In the genomic region with DNA sequence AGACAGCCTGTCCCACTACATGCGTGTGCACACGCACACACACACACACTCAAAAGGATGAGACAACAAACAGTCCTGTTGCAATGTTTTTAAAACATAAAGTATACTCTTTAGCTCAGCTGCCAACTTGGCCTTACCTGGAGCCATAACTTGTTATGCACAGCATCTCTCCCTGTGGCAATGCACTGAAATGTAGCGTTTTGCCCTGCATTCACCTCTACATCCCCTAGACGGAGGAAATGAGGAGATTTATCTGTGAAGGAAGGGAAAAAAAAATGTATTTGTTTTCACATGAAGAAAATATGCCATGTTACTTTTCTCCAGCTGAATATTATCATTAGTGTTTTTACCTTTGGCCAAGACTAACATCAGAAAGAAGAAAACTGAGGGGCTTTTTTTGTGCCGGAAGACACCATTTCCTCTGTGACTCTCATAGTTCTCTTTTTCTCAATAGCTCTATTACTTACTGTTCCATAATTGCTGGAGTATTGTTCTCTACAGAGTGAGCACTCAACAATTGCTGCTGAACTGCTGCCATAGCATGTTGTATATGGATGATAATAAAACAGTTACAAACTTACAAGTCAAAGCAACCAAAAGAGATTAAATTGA, we compare ENCODE assay signal across 13 cellular contexts.
A peak's percentile ranks its signal among the peaks of the same experiment; 100 is the strongest.
DNase-seq lines count a peak whose midpoint lies in the region; ATAC-seq and TF ChIP-seq lines count a peak whose summit lies in the region.
"Had no signal": no experiment of that assay in that cellular context is flagged by ENCODE, and none has a peak within 500 bp of the region (broad histone marks: within the 10 kb centered on the region; RNA-seq: fewer than 3 reads in every experiment).

No MANE protein-coding gene starts in this region.

- H3K9me3 ChIP-seq in BLaER1 treated with 17β-estradiol and CSF1 and Interleukin-3, amounts not matched to agents 10 nM and 100 nM (replicated peaks in 1 of 11): no peaks in the 10 kb centered on the region
- H3K9me3 ChIP-seq in MM.1S (replicated peaks; ENCODE audit: insufficient read depth, low read length) (no peaks in the 10 kb centered on the region), suprapubic skin (no peaks in the 10 kb centered on the region)
- H3K9me3 ChIP-seq: BE2C, SK-N-SH had no signal

- peak overlapping the region; percentile 49 to 84 (median 67) for H3K4me2 ChIP-seq in BLaER1 treated with 17β-estradiol and CSF1 and Interleukin-3, amounts not matched to agents 10 nM and 100 nM
- H3K4me2 ChIP-seq in MM.1S (ENCODE audit: low read depth, low read length): no peak overlapping the region
- H3K4me2 ChIP-seq: SK-N-SH had no signal

- no peaks in the 10 kb centered on the region for H3K27me3 ChIP-seq in BLaER1 treated with 17β-estradiol and CSF1 and Interleukin-3, amounts not matched to agents 10 nM and 100 nM
- no peaks in the 10 kb centered on the region for H3K27me3 ChIP-seq in MM.1S (replicated peaks; ENCODE audit: insufficient read depth, low read length)
- no peaks in the 10 kb centered on the region for H3K27me3 ChIP-seq in suprapubic skin
- H3K27me3 ChIP-seq: BE2C had no signal

- no peaks in the 10 kb centered on the region for H4K20me1 ChIP-seq in BLaER1 treated with 17β-estradiol and CSF1 and Interleukin-3, amounts not matched to agents 10 nM and 100 nM
- H4K20me1 ChIP-seq in MM.1S (ENCODE audit: insufficient read depth, low read length): no peaks in the 10 kb centered on the region

- H3K27ac Mint-ChIP-seq in activated B cell treated with CpG ODN at 0.5 μM for 24 hours: peak overlapping the region; percentile 94
- H3K27ac Mint-ChIP-seq in activated naive CD4-positive, alpha-beta T cell treated with anti-CD3 and anti-CD28 coated beads, Interleukin-2, amount 50 U/mL, for 72 hours: no peak overlapping the region

- H3K9ac ChIP-seq in BLaER1 treated with 17β-estradiol and CSF1 and Interleukin-3, amounts not matched to agents 10 nM and 100 nM: no peak overlapping the region
- H3K9ac ChIP-seq in MM.1S (ENCODE audit: low read length): no peak overlapping the region
- H3K9ac ChIP-seq: SK-N-SH had no signal

- WGBS in suprapubic skin: 76% methylated on average over 5 of the region's 5 CpGs

- peak overlapping the region; percentile 84 for H3K4me3 Mint-ChIP-seq in activated B cell treated with CpG ODN at 0.5 μM for 24 hours
- H3K4me3 Mint-ChIP-seq: central memory CD8-positive, alpha-beta T cell had no signal

- no peaks in the 10 kb centered on the region for H3K79me2 ChIP-seq in MM.1S (ENCODE audit: low read length)

- H3K9me2 ChIP-seq in MM.1S (replicated peaks; ENCODE audit: insufficient read depth, low read length): no peaks in the 10 kb centered on the region
- H3K9me2 ChIP-seq: SK-N-SH had no signal

- TF ChIP-seq CTCF in activated B cell treated with CpG ODN at 0.5 μM for 24 hours (IDR thresholded peaks at IDR 0.05) (no peak), MM.1S (IDR thresholded peaks at IDR 0.05; ENCODE audit: low read length) (no peak), suprapubic skin (IDR thresholded peaks at IDR 0.05) (no peak)

- H3K36me3 ChIP-seq in BLaER1 treated with 17β-estradiol and CSF1 and Interleukin-3, amounts not matched to agents 10 nM and 100 nM: no peaks in the 10 kb centered on the region
- no peaks in the 10 kb centered on the region for H3K36me3 ChIP-seq in MM.1S (replicated peaks; ENCODE audit: insufficient read depth, low read length)
- H3K36me3 ChIP-seq in suprapubic skin: no peaks in the 10 kb centered on the region
- H3K36me3 ChIP-seq: BE2C had no signal

- H3F3A ChIP-seq in MM.1S (ENCODE audit: insufficient read depth, low read length): no peaks in the 10 kb centered on the region

- peaks cover 21 to 32% (median 26%) of the 10 kb centered on the region in 10 experiments for H3K4me1 ChIP-seq in BLaER1 treated with 17β-estradiol and CSF1 and Interleukin-3, amounts not matched to agents 10 nM and 100 nM
- no peaks in the 10 kb centered on the region for H3K4me1 ChIP-seq in MM.1S (ENCODE audit: low read length)
- H3K4me1 ChIP-seq in suprapubic skin: no peaks in the 10 kb centered on the region

- CTCF ChIA-PET in activated B cell treated with CpG ODN at 0.5 μM for 24 hours (lab: Charles Lee): interaction anchor here (1.0 kb wide), 1 partner anchor 88 kb away, joined by 4 read pairs; no protein-coding TSS in a partner anchor

- peaks cover 41% of the 10 kb centered on the region for H3K4me1 Mint-ChIP-seq in activated B cell treated with CpG ODN at 0.5 μM for 24 hours
- H3K4me1 Mint-ChIP-seq: central memory CD8-positive, alpha-beta T cell had no signal

- H3K27me3 Mint-ChIP-seq in activated B cell treated with CpG ODN at 0.5 μM for 24 hours: no peaks in the 10 kb centered on the region
- H3K27me3 Mint-ChIP-seq: central memory CD8-positive, alpha-beta T cell had no signal

- peak; percentile 80 for ATAC-seq in GM19351 (IDR thresholded peaks at IDR 0.05; ENCODE audit: unreplicated experiment)
- peak; percentile 79 for ATAC-seq in HG02943 (IDR thresholded peaks at IDR 0.05; ENCODE audit: low read depth, unreplicated experiment)
- ATAC-seq in activated B cell treated with CpG ODN at 0.5 μM for 24 hours (ENCODE audit: low read depth): peak; percentile 66
- no peak for ATAC-seq in activated naive CD4-positive, alpha-beta T cell treated with anti-CD3 and anti-CD28 coated beads, Interleukin-2, amount 50 U/mL, for 72 hours

- POLR2A ChIA-PET in activated B cell treated with CpG ODN at 0.5 μM for 24 hours (lab: Charles Lee): interaction anchor here (0.6 to 1.1 kb wide), 2 partner anchors 9 to 900 kb away, joined by 3 read pairs; no protein-coding TSS in a partner anchor

- H3K9me3 Mint-ChIP-seq in activated B cell treated with CpG ODN at 0.5 μM for 24 hours: no peaks in the 10 kb centered on the region
- H3K9me3 Mint-ChIP-seq in activated naive CD4-positive, alpha-beta T cell treated with anti-CD3 and anti-CD28 coated beads, Interleukin-2, amount 50 U/mL, for 72 hours: peaks cover 0 to 8% of the 10 kb centered on the region in 2 donors
- H3K9me3 Mint-ChIP-seq: central memory CD8-positive, alpha-beta T cell had no signal

- H3K36me3 Mint-ChIP-seq in activated B cell treated with CpG ODN at 0.5 μM for 24 hours (ENCODE audit: low read depth): peaks cover 7% of the 10 kb centered on the region
- H3K36me3 Mint-ChIP-seq in activated naive CD4-positive, alpha-beta T cell treated with anti-CD3 and anti-CD28 coated beads, Interleukin-2, amount 50 U/mL, for 72 hours: no peaks in the 10 kb centered on the region

- no peak overlapping the region for H3K4me3 ChIP-seq in BLaER1 treated with 17β-estradiol and CSF1 and Interleukin-3, amounts not matched to agents 10 nM and 100 nM
- H3K4me3 ChIP-seq in MM.1S (ENCODE audit: low read length) (no peak overlapping the region), suprapubic skin (no peak overlapping the region)

- intact Hi-C loops in activated B cell treated with CpG ODN at 0.5 μM for 24 hours (cut with micrococcal nuclease): loop anchor here (1.0 to 2.0 kb wide), 2 partner anchors 8 to 19 kb away; no protein-coding TSS in a partner anchor

- DNase-seq in activated B cell treated with CpG ODN at 0.5 μM for 24 hours (no peak), NCI-H82 treated with DMSO at 0.1 percent for 48 hours (lab: John Stamatoyannopoulos, UW; ENCODE audit: unreplicated experiment) (no peak), MM.1S (no peak), suprapubic skin (ENCODE audit: low spot score in 2 of 2) (no peak)
- no peak for DNase-seq in activated naive CD4-positive, alpha-beta T cell treated with anti-CD3 and anti-CD28 coated beads, Interleukin-2, amount 50 U/mL, for 72 hours (ENCODE audit: low spot score in 2 of 2)
- DNase-seq: NCI-H2171; SK-N-SH; stimulated activated CD4-positive, alpha-beta T cell treated with anti-CD3 and anti-CD28 coated beads, Interleukin-12 subunit alpha, Interleukin-12 subunit beta, amount 100 ng/mL, for 4 hours had no signal

- H2AFZ ChIP-seq in MM.1S (ENCODE audit: low read length): no peak overlapping the region

- H3K27ac ChIP-seq in BLaER1 treated with 17β-estradiol and CSF1 and Interleukin-3, amounts not matched to agents 10 nM and 100 nM: peak overlapping the region in 3 of 11 experiments; percentile 9 to 35 (median 27); a peak in 5 of 22 replicates
- H3K27ac ChIP-seq in MM.1S (ENCODE audit: low read length): no peak overlapping the region
- no peak overlapping the region for H3K27ac ChIP-seq in suprapubic skin

- TF ChIP-seq EP300 in suprapubic skin (IDR thresholded peaks at IDR 0.05): no peak

- TF ChIP-seq POLR2A in suprapubic skin (IDR thresholded peaks at IDR 0.05): no peak

Comparison
In these comparisons a context has a peak if more than half of its experiments do, and no peak if none do; other contexts are left out.
1. ATAC-seq: peak in GM19351 (single experiment), HG02943 (single experiment) and activated B cell treated with CpG ODN at 0.5 μM for 24 hours (single experiment); none in activated naive CD4-positive, alpha-beta T cell treated with anti-CD3 and anti-CD28 coated beads, Interleukin-2, amount 50 U/mL, for 72 hours (0 of 2).